In the genomic region with DNA sequence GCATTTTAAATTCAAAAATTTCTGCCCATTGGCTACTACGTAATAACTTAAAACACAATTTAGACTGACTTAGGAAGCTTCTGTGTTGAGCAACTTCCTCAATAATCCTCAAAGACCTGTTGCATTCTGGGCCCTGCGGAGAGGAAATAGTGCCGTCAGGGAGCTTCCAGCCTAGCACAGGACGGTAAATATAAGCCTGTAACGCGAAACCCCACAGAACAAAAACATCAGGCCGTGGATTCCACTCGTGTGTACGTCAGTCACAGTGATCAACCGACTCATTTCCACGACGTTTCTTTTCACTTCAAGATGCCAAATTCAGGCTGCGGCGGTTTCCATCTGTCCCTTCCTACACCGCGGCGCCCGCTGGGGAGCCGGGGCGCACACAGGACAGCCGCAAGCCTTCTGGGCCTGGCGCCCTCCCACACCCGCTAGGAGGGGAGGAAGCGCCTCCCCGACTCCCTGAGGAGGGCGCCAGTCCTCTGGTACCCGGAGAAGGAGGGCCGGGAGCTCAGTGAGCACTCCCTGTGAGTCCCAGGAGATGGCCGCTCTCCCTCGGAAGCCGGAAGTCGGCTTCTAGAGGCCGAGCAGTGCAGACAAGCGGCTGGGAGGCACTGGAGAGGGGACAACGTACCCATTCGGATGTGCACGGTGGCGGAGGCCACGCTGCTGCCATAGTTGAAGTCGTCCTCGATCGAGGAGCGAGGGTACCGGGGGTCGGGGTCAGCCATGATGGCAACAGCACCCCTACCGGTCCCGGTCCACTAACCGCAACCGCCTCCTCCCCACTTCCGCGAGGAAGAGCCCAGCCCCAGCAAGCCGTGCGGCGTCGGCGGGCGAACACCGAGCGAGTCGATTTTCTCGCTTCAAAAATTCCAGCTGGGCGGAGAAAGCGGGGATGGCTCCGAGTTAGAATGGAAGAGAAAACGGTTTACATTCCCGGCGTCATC, we compare ENCODE assay signal across 1 cellular context.
TF ChIP-seq lines count a peak whose summit lies in the region.

A gene with protein sequence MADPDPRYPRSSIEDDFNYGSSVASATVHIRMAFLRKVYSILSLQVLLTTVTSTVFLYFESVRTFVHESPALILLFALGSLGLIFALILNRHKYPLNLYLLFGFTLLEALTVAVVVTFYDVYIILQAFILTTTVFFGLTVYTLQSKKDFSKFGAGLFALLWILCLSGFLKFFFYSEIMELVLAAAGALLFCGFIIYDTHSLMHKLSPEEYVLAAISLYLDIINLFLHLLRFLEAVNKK (minus strand): TSS at position 776 of the 950 bp plus-strand sequence. CDS start 45 bp downstream, at position 731.

TF ChIP-seq in HEK293, 187 proteins besides CTCF, POLR2A, EP300 and RAD21 (continued from another document and continues in another):
- TF ChIP-seq, protein P1, sequence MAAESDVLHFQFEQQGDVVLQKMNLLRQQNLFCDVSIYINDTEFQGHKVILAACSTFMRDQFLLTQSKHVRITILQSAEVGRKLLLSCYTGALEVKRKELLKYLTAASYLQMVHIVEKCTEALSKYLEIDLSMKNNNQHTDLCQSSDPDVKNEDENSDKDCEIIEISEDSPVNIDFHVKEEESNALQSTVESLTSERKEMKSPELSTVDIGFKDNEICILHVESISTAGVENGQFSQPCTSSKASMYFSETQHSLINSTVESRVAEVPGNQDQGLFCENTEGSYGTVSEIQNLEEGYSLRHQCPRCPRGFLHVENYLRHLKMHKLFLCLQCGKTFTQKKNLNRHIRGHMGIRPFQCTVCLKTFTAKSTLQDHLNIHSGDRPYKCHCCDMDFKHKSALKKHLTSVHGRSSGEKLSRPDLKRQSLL (tag by site-specific recombination; IDR thresholded peaks at IDR 0.05): no peak; the same call in none of the 2 replicates
- TF ChIP-seq ZNF843 (tag by site-specific recombination; IDR thresholded peaks at IDR 0.05) (peak; percentile 69; the same call in 1 of the 2 replicates), ZNF701 (tag by site-specific recombination; IDR thresholded peaks at IDR 0.05) (no peak), ZNF211 (tag by site-specific recombination; IDR thresholded peaks at IDR 0.05; ENCODE audit: low read depth) (no peak), ZNF324 (tag by site-specific recombination; IDR thresholded peaks at IDR 0.05) (peak; percentile 91), ZNF292 (tag by site-specific recombination; IDR thresholded peaks at IDR 0.05; ENCODE audit: borderline replicate concordance, low read depth) (no peak), HOXA7 (CRISPR knock-in tag; IDR thresholded peaks at IDR 0.05; ENCODE audit: borderline replicate concordance) (no peak), ZNF311 (tag by site-specific recombination; IDR thresholded peaks at IDR 0.05; ENCODE audit: borderline replicate concordance) (no peak), ZNF558 (tag by site-specific recombination; IDR thresholded peaks at IDR 0.05) (no peak), ZNF776 (tag by site-specific recombination; IDR thresholded peaks at IDR 0.05; ENCODE audit: borderline replicate concordance) (no peak), SALL2 (tag by site-specific recombination; IDR thresholded peaks at IDR 0.05; ENCODE audit: borderline replicate concordance) (no peak), ZNF837 (tag by site-specific recombination; IDR thresholded peaks at IDR 0.05) (no peak), ZNF473 (tag by site-specific recombination; IDR thresholded peaks at IDR 0.05) (no peak), ZBTB8A (tag by site-specific recombination; IDR thresholded peaks at IDR 0.05) (peak; percentile 100), SCRT1 (tag by site-specific recombination; IDR thresholded peaks at IDR 0.05; ENCODE audit: borderline replicate concordance) (peak; percentile 96), ZNF391 (tag by site-specific recombination; IDR thresholded peaks at IDR 0.05; ENCODE audit: borderline replicate concordance, low read depth) (no peak; the same call in 1 of the 2 replicates), OSR2 (tag by site-specific recombination; IDR thresholded peaks at IDR 0.05) (peak; percentile 92), ZNF19 (tag by site-specific recombination; IDR thresholded peaks at IDR 0.05; ENCODE audit: low read depth) (no peak), TCF7L2 (IDR thresholded peaks at IDR 0.05; ENCODE audit: borderline replicate concordance, low read depth, low read length) (no peak), ZNF76 (tag by site-specific recombination; IDR thresholded peaks at IDR 0.05; ENCODE audit: borderline replicate concordance, low read depth) (peak; percentile 91), ZNF768 (tag by site-specific recombination; IDR thresholded peaks at IDR 0.05) (no peak), ZNF155 (tag by site-specific recombination; IDR thresholded peaks at IDR 0.05) (no peak), SETDB1 (IDR thresholded peaks at IDR 0.05; ENCODE audit: insufficient read length, low read length) (peak; percentile 46), ZNF239 (tag by site-specific recombination; IDR thresholded peaks at IDR 0.05) (no peak), BCL11B (tag by site-specific recombination; IDR thresholded peaks at IDR 0.05; ENCODE audit: low read depth) (peak; percentile 83; the same call in 1 of the 2 replicates), ZNF138 (tag by site-specific recombination; IDR thresholded peaks at IDR 0.05; ENCODE audit: borderline replicate concordance) (no peak), ZNF501 (tag by site-specific recombination; IDR thresholded peaks at IDR 0.05) (peak; percentile 95)
- TF ChIP-seq, protein P2, sequence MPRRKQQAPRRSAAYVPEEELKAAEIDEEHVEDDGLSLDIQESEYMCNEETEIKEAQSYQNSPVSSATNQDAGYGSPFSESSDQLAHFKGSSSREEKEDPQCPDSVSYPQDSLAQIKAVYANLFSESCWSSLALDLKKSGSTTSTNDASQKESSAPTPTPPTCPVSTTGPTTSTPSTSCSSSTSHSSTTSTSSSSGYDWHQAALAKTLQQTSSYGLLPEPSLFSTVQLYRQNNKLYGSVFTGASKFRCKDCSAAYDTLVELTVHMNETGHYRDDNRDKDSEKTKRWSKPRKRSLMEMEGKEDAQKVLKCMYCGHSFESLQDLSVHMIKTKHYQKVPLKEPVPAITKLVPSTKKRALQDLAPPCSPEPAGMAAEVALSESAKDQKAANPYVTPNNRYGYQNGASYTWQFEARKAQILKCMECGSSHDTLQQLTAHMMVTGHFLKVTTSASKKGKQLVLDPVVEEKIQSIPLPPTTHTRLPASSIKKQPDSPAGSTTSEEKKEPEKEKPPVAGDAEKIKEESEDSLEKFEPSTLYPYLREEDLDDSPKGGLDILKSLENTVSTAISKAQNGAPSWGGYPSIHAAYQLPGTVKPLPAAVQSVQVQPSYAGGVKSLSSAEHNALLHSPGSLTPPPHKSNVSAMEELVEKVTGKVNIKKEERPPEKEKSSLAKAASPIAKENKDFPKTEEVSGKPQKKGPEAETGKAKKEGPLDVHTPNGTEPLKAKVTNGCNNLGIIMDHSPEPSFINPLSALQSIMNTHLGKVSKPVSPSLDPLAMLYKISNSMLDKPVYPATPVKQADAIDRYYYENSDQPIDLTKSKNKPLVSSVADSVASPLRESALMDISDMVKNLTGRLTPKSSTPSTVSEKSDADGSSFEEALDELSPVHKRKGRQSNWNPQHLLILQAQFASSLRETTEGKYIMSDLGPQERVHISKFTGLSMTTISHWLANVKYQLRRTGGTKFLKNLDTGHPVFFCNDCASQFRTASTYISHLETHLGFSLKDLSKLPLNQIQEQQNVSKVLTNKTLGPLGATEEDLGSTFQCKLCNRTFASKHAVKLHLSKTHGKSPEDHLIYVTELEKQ (tag by site-specific recombination; IDR thresholded peaks at IDR 0.05; ENCODE audit: borderline replicate concordance): 0 out of 2 replicates have a peak, but pooled peaks have one; percentile 11
- TF ChIP-seq, protein P3, sequence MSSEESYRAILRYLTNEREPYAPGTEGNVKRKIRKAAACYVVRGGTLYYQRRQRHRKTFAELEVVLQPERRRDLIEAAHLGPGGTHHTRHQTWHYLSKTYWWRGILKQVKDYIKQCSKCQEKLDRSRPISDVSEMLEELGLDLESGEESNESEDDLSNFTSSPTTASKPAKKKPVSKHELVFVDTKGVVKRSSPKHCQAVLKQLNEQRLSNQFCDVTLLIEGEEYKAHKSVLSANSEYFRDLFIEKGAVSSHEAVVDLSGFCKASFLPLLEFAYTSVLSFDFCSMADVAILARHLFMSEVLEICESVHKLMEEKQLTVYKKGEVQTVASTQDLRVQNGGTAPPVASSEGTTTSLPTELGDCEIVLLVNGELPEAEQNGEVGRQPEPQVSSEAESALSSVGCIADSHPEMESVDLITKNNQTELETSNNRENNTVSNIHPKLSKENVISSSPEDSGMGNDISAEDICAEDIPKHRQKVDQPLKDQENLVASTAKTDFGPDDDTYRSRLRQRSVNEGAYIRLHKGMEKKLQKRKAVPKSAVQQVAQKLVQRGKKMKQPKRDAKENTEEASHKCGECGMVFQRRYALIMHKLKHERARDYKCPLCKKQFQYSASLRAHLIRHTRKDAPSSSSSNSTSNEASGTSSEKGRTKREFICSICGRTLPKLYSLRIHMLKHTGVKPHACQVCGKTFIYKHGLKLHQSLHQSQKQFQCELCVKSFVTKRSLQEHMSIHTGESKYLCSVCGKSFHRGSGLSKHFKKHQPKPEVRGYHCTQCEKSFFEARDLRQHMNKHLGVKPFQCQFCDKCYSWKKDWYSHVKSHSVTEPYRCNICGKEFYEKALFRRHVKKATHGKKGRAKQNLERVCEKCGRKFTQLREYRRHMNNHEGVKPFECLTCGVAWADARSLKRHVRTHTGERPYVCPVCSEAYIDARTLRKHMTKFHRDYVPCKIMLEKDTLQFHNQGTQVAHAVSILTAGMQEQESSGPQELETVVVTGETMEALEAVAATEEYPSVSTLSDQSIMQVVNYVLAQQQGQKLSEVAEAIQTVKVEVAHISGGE (tag by site-specific recombination; conservative IDR thresholded peaks at IDR 0.05; ENCODE audit: low read depth): peak; percentile 95
- TF ChIP-seq, protein P4, sequence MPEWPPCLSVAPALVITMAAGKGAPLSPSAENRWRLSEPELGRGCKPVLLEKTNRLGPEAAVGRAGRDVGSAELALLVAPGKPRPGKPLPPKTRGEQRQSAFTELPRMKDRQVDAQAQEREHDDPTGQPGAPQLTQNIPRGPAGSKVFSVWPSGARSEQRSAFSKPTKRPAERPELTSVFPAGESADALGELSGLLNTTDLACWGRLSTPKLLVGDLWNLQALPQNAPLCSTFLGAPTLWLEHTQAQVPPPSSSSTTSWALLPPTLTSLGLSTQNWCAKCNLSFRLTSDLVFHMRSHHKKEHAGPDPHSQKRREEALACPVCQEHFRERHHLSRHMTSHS (tag by site-specific recombination; IDR thresholded peaks at IDR 0.05): no peak
- TF ChIP-seq, protein P5, sequence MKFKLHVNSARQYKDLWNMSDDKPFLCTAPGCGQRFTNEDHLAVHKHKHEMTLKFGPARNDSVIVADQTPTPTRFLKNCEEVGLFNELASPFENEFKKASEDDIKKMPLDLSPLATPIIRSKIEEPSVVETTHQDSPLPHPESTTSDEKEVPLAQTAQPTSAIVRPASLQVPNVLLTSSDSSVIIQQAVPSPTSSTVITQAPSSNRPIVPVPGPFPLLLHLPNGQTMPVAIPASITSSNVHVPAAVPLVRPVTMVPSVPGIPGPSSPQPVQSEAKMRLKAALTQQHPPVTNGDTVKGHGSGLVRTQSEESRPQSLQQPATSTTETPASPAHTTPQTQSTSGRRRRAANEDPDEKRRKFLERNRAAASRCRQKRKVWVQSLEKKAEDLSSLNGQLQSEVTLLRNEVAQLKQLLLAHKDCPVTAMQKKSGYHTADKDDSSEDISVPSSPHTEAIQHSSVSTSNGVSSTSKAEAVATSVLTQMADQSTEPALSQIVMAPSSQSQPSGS (tag by site-specific recombination; IDR thresholded peaks at IDR 0.05; ENCODE audit: low read depth): 0 out of 2 replicates have a peak, but pooled peaks have one; percentile 21
- TF ChIP-seq, protein P6, sequence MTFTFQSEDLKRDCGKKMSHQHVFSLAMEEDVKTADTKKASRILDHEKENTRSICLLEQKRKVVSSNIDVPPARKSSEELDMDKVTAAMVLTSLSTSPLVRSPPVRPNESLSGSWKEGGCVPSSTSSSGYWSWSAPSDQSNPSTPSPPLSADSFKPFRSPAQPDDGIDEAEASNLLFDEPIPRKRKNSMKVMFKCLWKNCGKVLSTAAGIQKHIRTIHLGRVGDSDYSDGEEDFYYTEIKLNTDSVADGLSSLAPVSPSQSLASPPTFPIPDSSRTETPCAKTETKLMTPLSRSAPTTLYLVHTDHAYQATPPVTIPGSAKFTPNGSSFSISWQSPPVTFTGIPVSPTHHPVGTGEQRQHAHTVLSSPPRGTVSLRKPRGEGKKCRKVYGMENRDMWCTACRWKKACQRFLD (tag by site-specific recombination; IDR thresholded peaks at IDR 0.05): 0 out of 2 replicates have a peak, but pooled peaks have one; percentile 10
- TF ChIP-seq, protein P7, sequence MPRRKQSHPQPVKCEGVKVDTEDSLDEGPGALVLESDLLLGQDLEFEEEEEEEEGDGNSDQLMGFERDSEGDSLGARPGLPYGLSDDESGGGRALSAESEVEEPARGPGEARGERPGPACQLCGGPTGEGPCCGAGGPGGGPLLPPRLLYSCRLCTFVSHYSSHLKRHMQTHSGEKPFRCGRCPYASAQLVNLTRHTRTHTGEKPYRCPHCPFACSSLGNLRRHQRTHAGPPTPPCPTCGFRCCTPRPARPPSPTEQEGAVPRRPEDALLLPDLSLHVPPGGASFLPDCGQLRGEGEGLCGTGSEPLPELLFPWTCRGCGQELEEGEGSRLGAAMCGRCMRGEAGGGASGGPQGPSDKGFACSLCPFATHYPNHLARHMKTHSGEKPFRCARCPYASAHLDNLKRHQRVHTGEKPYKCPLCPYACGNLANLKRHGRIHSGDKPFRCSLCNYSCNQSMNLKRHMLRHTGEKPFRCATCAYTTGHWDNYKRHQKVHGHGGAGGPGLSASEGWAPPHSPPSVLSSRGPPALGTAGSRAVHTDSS (tag by site-specific recombination; IDR thresholded peaks at IDR 0.05): peak; percentile 93
- TF ChIP-seq, protein P8, sequence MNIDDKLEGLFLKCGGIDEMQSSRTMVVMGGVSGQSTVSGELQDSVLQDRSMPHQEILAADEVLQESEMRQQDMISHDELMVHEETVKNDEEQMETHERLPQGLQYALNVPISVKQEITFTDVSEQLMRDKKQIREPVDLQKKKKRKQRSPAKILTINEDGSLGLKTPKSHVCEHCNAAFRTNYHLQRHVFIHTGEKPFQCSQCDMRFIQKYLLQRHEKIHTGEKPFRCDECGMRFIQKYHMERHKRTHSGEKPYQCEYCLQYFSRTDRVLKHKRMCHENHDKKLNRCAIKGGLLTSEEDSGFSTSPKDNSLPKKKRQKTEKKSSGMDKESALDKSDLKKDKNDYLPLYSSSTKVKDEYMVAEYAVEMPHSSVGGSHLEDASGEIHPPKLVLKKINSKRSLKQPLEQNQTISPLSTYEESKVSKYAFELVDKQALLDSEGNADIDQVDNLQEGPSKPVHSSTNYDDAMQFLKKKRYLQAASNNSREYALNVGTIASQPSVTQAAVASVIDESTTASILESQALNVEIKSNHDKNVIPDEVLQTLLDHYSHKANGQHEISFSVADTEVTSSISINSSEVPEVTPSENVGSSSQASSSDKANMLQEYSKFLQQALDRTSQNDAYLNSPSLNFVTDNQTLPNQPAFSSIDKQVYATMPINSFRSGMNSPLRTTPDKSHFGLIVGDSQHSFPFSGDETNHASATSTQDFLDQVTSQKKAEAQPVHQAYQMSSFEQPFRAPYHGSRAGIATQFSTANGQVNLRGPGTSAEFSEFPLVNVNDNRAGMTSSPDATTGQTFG (tag by site-specific recombination; IDR thresholded peaks at IDR 0.05; ENCODE audit: borderline replicate concordance): no peak
- TF ChIP-seq, protein P9, sequence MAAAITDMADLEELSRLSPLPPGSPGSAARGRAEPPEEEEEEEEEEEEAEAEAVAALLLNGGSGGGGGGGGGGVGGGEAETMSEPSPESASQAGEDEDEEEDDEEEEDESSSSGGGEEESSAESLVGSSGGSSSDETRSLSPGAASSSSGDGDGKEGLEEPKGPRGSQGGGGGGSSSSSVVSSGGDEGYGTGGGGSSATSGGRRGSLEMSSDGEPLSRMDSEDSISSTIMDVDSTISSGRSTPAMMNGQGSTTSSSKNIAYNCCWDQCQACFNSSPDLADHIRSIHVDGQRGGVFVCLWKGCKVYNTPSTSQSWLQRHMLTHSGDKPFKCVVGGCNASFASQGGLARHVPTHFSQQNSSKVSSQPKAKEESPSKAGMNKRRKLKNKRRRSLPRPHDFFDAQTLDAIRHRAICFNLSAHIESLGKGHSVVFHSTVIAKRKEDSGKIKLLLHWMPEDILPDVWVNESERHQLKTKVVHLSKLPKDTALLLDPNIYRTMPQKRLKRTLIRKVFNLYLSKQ (tag by site-specific recombination; IDR thresholded peaks at IDR 0.05; ENCODE audit: borderline replicate concordance): no peak
